ENCODE assay signal across 28 cellular contexts in the genomic region with DNA sequence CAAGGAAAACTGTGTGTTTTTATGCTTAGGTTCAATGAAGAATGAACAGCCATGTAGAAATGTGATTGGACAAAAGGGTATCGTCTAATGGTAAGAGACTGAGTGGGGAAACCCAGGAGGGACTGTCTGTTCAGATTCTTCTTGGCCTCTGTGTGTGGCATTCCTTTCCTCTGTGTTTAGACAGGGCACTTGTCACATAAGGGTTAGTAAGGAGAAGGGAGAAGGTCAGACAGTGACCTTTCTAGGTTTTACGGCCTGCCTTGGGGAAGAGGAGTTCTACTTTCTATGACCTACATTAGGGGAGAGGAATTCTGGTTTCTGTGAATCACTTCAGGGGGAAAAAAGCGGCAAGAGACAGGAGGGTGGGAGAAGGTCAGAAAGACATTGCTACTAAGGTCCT.
"Had no signal": no experiment of that assay in that cellular context is flagged by ENCODE, and none has a peak within 500 bp of the region (broad histone marks: within the 10 kb centered on the region; RNA-seq: fewer than 3 reads in every experiment).

No MANE protein-coding gene starts in this region.

- H3K9ac ChIP-seq: parathyroid adenoma had no signal

- H3K36me3 ChIP-seq: heart right ventricle, lower lobe of right lung, neutrophil, suprapubic skin, thoracic aorta, tibial nerve, uterus had no signal

- H3K9me3 Mint-ChIP-seq: mesothelial cell of epicardium; natural killer cell; stimulated activated naive B cell treated with anti-CD40 and anti-IgM and Interleukin-4, amounts not matched to agents 10 μg/mL and 1 μg/mL and 100 μg/mL, for 72 hours; type B pancreatic cell had no signal

- H3K4me1 Mint-ChIP-seq: naive B cell; natural killer cell; stimulated activated naive B cell treated with anti-CD40 and anti-IgM and Interleukin-4, amounts not matched to agents 10 μg/mL and 1 μg/mL and 100 μg/mL, for 72 hours had no signal

- H3K9me3 ChIP-seq: heart right ventricle, lower lobe of right lung, neutrophil, suprapubic skin, thoracic aorta, tibial nerve, uterus had no signal

- H3K4me1 ChIP-seq: heart right ventricle, lower lobe of right lung, parathyroid adenoma, suprapubic skin, tibial nerve, uterus had no signal

- H3K27ac ChIP-seq: heart right ventricle, hepatocyte, lower lobe of right lung, neutrophil, parathyroid adenoma, skin epidermis, suprapubic skin, thoracic aorta, tibial nerve, uterus had no signal

- H3K4me3 Mint-ChIP-seq: mesothelial cell of epicardium; naive B cell; natural killer cell; stimulated activated naive B cell treated with anti-CD40 and anti-IgM and Interleukin-4, amounts not matched to agents 10 μg/mL and 1 μg/mL and 100 μg/mL, for 72 hours; type B pancreatic cell had no signal

- H3K36me3 Mint-ChIP-seq: mesothelial cell of epicardium; naive B cell; natural killer cell; stimulated activated naive B cell treated with anti-CD40 and anti-IgM and Interleukin-4, amounts not matched to agents 10 μg/mL and 1 μg/mL and 100 μg/mL, for 72 hours; type B pancreatic cell had no signal

- DNase-seq: heart right ventricle; kidney glomerular epithelial cell; left cardiac atrium; lower lobe of right lung; mammary epithelial cell; naive B cell; natural killer cell; occipital lobe; retina; right cardiac atrium; stimulated activated CD4-positive, alpha-beta T cell treated with anti-CD3 and anti-CD28 coated beads, Interleukin-12 subunit alpha, Interleukin-12 subunit beta, amount 100 ng/mL, for 4 hours; stimulated activated CD4-positive, alpha-beta T cell treated with anti-CD3 and anti-CD28 coated beads, Interleukin-15, amount 100 ng/mL, for 24 hours; stimulated activated CD4-positive, alpha-beta T cell treated with anti-CD3 and anti-CD28 coated beads, Interleukin-2, amount 100 ng/mL, for 24 hours; stimulated activated CD4-positive, alpha-beta T cell treated with anti-CD3 and anti-CD28 coated beads, Interleukin-4, amount 100 ng/mL, for 1 hour; stimulated activated naive B cell treated with anti-CD40 and anti-IgM and Interleukin-4, amounts not matched to agents 10 μg/mL and 1 μg/mL and 100 μg/mL, for 72 hours; stimulated activated naive CD8-positive, alpha-beta T cell treated with anti-CD3 and anti-CD28 coated beads, Interleukin-15, Interleukin-2, amounts not matched to agents 100 U/mL and 50 U/mL, for 24 hours; uterus had no signal

- ATAC-seq: heart right ventricle; left lobe of liver; natural killer cell; right cardiac atrium; sciatic nerve; stimulated activated naive B cell treated with anti-CD40 and anti-IgM and Interleukin-4, amounts not matched to agents 10 μg/mL and 1 μg/mL and 100 μg/mL, for 72 hours; stimulated activated naive CD8-positive, alpha-beta T cell treated with anti-CD3 and anti-CD28 coated beads, Interleukin-15, Interleukin-2, amounts not matched to agents 100 U/mL and 50 U/mL, for 24 hours had no signal

- H3K27me3 ChIP-seq: hepatocyte, neutrophil, suprapubic skin, tibial nerve had no signal

- H3K4me2 ChIP-seq: hepatocyte had no signal

- H2AFZ ChIP-seq: hepatocyte, parathyroid adenoma had no signal

- H3K79me2 ChIP-seq: hepatocyte, parathyroid adenoma had no signal

- H3K4me3 ChIP-seq: heart right ventricle, hepatocyte, lower lobe of right lung, skin epidermis, suprapubic skin, thoracic aorta, tibial nerve, uterus had no signal

- H3K27ac Mint-ChIP-seq: mesothelial cell of epicardium; naive B cell; natural killer cell; stimulated activated naive B cell treated with anti-CD40 and anti-IgM and Interleukin-4, amounts not matched to agents 10 μg/mL and 1 μg/mL and 100 μg/mL, for 72 hours had no signal
